In the genomic region with DNA sequence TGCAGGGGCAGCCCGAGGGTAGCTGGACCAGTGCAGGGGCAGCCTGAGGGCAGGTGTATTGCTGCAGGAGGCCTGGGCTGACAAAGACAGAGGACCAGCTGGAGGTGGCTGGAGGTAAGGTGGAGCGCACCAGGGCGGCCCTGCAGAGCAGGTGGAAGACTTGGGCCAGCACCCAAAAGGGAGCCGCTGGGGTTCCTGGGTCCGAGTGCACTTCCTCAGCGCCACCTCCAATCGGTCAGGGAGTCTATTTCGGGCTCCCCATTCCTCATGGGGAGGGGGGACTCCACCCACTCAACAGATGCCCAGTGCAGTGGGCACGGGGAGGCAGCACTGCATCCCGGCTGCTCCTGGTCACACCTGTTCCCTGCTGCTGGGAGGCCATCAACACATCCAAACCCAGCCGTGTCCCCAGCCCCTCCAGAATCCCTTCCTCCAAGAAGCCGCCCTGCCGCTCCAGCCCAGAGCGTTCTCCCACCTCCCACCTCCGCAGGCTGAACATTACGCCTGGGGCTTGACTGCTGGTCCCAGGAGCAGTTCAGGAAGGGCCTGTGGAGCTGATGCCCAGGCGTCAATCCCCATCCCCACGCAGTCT, we compare ENCODE assay signal across 9 cellular contexts. TPM values are rescaled to one million over a fixed set of nuclear protein-coding genes. Genes with fewer than 3 reads are reported as not detected.
A peak's percentile ranks its signal among the peaks of the same experiment; 100 is the strongest.
DNase-seq lines count a peak whose midpoint lies in the region; ATAC-seq and TF ChIP-seq lines count a peak whose summit lies in the region.
"Had no signal": no experiment of that assay in that cellular context is flagged by ENCODE, and none has a peak within 500 bp of the region (broad histone marks: within the 10 kb centered on the region; RNA-seq: fewer than 3 reads in every experiment).

No MANE protein-coding gene starts in this region.

- H3K18ac ChIP-seq in IMR-90 (ENCODE audit: low read depth, low read length), result no peak overlapping the region

- no peak overlapping the region for H2BK120ac ChIP-seq in IMR-90 (ENCODE audit: low read depth, low read length)

- H2AFZ ChIP-seq in ACC112 (ENCODE audit: low read length, unreplicated experiment), result no peak overlapping the region
- H2AFZ ChIP-seq in IMR-90 (replicated peaks; ENCODE audit: low read length, poor library complexity), result no peak overlapping the region

- H2AK5ac ChIP-seq in IMR-90 (ENCODE audit: low read depth, low read length), result no peak overlapping the region

- H3K14ac ChIP-seq in IMR-90 (replicated peaks; ENCODE audit: low read depth, low read length), result no peak overlapping the region

- peak overlapping the region; percentile 99 for H3K4me2 ChIP-seq in IMR-90 (ENCODE audit: low read depth, low read length)

- H3K56ac ChIP-seq in IMR-90 (ENCODE audit: extremely low read depth, insufficient read depth, low read length), result no peak overlapping the region

- H3K27me3 ChIP-seq in ACC112 (ENCODE audit: insufficient read depth, low read length), result peaks cover 6% of the 10 kb centered on the region
- H3K27me3 ChIP-seq in IMR-90 (ENCODE audit: control insufficient read depth, insufficient read depth, low read length), result peaks cover 5% of the 10 kb centered on the region; the same call in 1 of the 2 replicates
- H3K27me3 ChIP-seq in muscle layer of duodenum (ENCODE audit: low read depth, low read length), result no peaks in the 10 kb centered on the region

- no TSS peak for BruUV-seq in IMR-90 (replicated peaks; lab: Mats Ljungman, UMichigan)

- H4K5ac ChIP-seq in IMR-90 (ENCODE audit: low read depth, low read length), result no peak overlapping the region

- peaks cover 18 to 45% of the 10 kb centered on the region in 2 experiments; a peak in 3 of 4 replicates for H3K79me1 ChIP-seq in IMR-90 (ENCODE audit: low read depth in 1 of 2, low read length in 2 of 2)

- no peak overlapping the region for H3K9ac ChIP-seq in IMR-90 (ENCODE audit: low read depth, low read length)

- no peaks in the 10 kb centered on the region for H3K9me1 ChIP-seq in IMR-90 (ENCODE audit: insufficient read depth, low read length)

- H3K23ac ChIP-seq in IMR-90 (ENCODE audit: low read depth, low read length), result no peak overlapping the region

- no peak overlapping the region for H4K91ac ChIP-seq in IMR-90 (ENCODE audit: insufficient read depth, low read depth, low read length)

- no peak overlapping the region for H2BK20ac ChIP-seq in IMR-90 (ENCODE audit: low read depth, low read length)

- in situ Hi-C loops in IMR-90 (cut with MboI; ENCODE audit: low sequenced_read_pairs), result no loop called here

- 75% methylated on average over 8 of the region's 18 CpGs; no CpG with 5 or more reads in 1 of the 2 experiments for WGBS in IMR-90 (ENCODE audit: extremely low coverage in 2 of 2, insufficient read length in 1 of 2), 2 experiments

- H3K4ac ChIP-seq in IMR-90 (ENCODE audit: low read depth, low read length), result no peak overlapping the region

- H4K8ac ChIP-seq in IMR-90 (ENCODE audit: low read depth in 2 of 2, low read length in 2 of 2), result no peak overlapping the region

- peaks cover 16% of the 10 kb centered on the region for H3K4me1 ChIP-seq in ACC112 (ENCODE audit: control insufficient read depth, insufficient read depth, low read length, unreplicated experiment)
- H3K4me1 ChIP-seq in IMR-90 (ENCODE audit: control insufficient read depth, insufficient read depth, low read length), result peaks cover 10% of the 10 kb centered on the region
- peaks cover 14 to 27% of the 10 kb centered on the region in 2 donors for H3K4me1 ChIP-seq in muscle layer of duodenum (ENCODE audit: control insufficient read depth in 1 of 2, insufficient read depth in 2 of 2, low read length in 2 of 2)

- peak overlapping the region; percentile 10 for H2AK9ac ChIP-seq in IMR-90 (replicated peaks; ENCODE audit: low read depth, low read length, poor library complexity)

- H3K4me3 ChIP-seq in ACC112 (ENCODE audit: low read depth, low read length) (peak overlapping the region; percentile 99), IMR-90 (ENCODE audit: insufficient read depth, low read depth, low read length) (0 out of 2 replicates have a peak overlapping the region, but pooled peaks have one; percentile 97), muscle layer of duodenum (ENCODE audit: low read depth in 1 of 2, low read length in 2 of 2) (peak overlapping the region; percentile 88 to 95)

- H4K20me1 ChIP-seq in IMR-90 (ENCODE audit: insufficient read depth, low read length), result peaks cover 43% of the 10 kb centered on the region

- no peak for TF ChIP-seq POLR2A in IMR-90 (IDR thresholded peaks at IDR 0.05; ENCODE audit: low read depth, low read length)

- ATAC-seq in IMR-90 (ENCODE audit: low read depth), result no peak

- CTCF ChIA-PET in IMR-90 (lab: Yijun Ruan, JAX), result no interaction called here

- no peak for TF ChIP-seq CTCF in IMR-90 (conservative IDR thresholded peaks at IDR 0.05; ENCODE audit: low read depth, low read length)

- H3K9me3 ChIP-seq in IMR-90 (ENCODE audit: control insufficient read depth, insufficient read depth, low read length), result no peaks in the 10 kb centered on the region
- no peaks in the 10 kb centered on the region for H3K9me3 ChIP-seq in muscle layer of duodenum (ENCODE audit: control insufficient read depth in 1 of 2, low read length in 2 of 2)

- DNase-seq in IMR-90 (no peak), cerebellum (ENCODE audit: low spot score) (peak; percentile 45), T1000 (lab: John Stamatoyannopoulos, UW) (no peak), HK-2 (ENCODE audit: unreplicated experiment) (no peak)
- no peak for DNase-seq in stimulated activated CD4-positive, alpha-beta T cell treated with anti-CD3 and anti-CD28 coated beads, Interleukin-2, amount 100 ng/mL, for 48 hours
- DNase-seq in activated CD8-positive, alpha-beta memory T cell treated with anti-CD3 and anti-CD28 coated beads, Interleukin-2, amount 50 U/mL, for 4 hours, result no peak
- DNase-seq: effector CD4-positive, alpha-beta T cell had no signal

- intact Hi-C loops in IMR-90 (cut with micrococcal nuclease), result no loop called here

- POLR2A ChIA-PET in IMR-90 (lab: Charles Lee; ENCODE audit: unreplicated experiment), result no interaction called here

- no peak overlapping the region for H2BK5ac ChIP-seq in IMR-90 (ENCODE audit: low read depth, low read length, poor library complexity, severe bottlenecking)

- H2BK15ac ChIP-seq in IMR-90 (ENCODE audit: low read depth, low read length), result no peak overlapping the region

- peaks cover 19% of the 10 kb centered on the region for H3K79me2 ChIP-seq in ACC112 (ENCODE audit: control insufficient read depth, insufficient read depth, low read length, unreplicated experiment)

- no peak for TF ChIP-seq RAD21 in IMR-90 (IDR thresholded peaks at IDR 0.05; ENCODE audit: low read length)

- dilution Hi-C loops in IMR-90 (cut with HindIII; ENCODE audit: low sequenced_read_pairs, unreplicated experiment), result no loop called here

- H3K36me3 ChIP-seq in ACC112 (ENCODE audit: insufficient read depth, low read length), result no peaks in the 10 kb centered on the region
- peaks cover 9% of the 10 kb centered on the region; the same call in 1 of the 2 replicates for H3K36me3 ChIP-seq in IMR-90 (ENCODE audit: control insufficient read depth, insufficient read depth, low read length)
- H3K36me3 ChIP-seq in muscle layer of duodenum (ENCODE audit: control insufficient read depth in 1 of 2, insufficient read depth in 2 of 2, low read length in 2 of 2), result no peaks in the 10 kb centered on the region

- no peak overlapping the region for H3K27ac ChIP-seq in ACC112 (ENCODE audit: low read depth, low read length)
- no peak overlapping the region for H3K27ac ChIP-seq in IMR-90 (ENCODE audit: insufficient read depth, low read length)
- no peak overlapping the region for H3K27ac ChIP-seq in muscle layer of duodenum (ENCODE audit: low read length)

TF ChIP-seq in IMR-90, 13 proteins besides CTCF, POLR2A, EP300 and RAD21:
- no peak for TF ChIP-seq MXI1 (IDR thresholded peaks at IDR 0.05; ENCODE audit: borderline replicate concordance, low read depth, low read length)
- TF ChIP-seq, protein P1, sequence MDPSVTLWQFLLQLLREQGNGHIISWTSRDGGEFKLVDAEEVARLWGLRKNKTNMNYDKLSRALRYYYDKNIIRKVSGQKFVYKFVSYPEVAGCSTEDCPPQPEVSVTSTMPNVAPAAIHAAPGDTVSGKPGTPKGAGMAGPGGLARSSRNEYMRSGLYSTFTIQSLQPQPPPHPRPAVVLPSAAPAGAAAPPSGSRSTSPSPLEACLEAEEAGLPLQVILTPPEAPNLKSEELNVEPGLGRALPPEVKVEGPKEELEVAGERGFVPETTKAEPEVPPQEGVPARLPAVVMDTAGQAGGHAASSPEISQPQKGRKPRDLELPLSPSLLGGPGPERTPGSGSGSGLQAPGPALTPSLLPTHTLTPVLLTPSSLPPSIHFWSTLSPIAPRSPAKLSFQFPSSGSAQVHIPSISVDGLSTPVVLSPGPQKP (IDR thresholded peaks at IDR 0.05; ENCODE audit: borderline replicate concordance, low read depth, low read length), result no peak
- TF ChIP-seq, protein P2, sequence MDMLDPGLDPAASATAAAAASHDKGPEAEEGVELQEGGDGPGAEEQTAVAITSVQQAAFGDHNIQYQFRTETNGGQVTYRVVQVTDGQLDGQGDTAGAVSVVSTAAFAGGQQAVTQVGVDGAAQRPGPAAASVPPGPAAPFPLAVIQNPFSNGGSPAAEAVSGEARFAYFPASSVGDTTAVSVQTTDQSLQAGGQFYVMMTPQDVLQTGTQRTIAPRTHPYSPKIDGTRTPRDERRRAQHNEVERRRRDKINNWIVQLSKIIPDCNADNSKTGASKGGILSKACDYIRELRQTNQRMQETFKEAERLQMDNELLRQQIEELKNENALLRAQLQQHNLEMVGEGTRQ (IDR thresholded peaks at IDR 0.05; ENCODE audit: low read depth, low read length), result no peak
- no peak for TF ChIP-seq MAZ (IDR thresholded peaks at IDR 0.05; ENCODE audit: borderline replicate concordance, low read depth, low read length)
- TF ChIP-seq RCOR1 (IDR thresholded peaks at IDR 0.05; ENCODE audit: insufficient replicate concordance, low read length), result no peak
- no peak for TF ChIP-seq FOS (IDR thresholded peaks at IDR 0.05; ENCODE audit: low read depth, low read length)
- no peak for TF ChIP-seq NFE2L2 (IDR thresholded peaks at IDR 0.05; ENCODE audit: low read depth, low read length)
- TF ChIP-seq MAFK (IDR thresholded peaks at IDR 0.05; ENCODE audit: low read depth, low read length), result no peak
- TF ChIP-seq RFX5 (IDR thresholded peaks at IDR 0.05; ENCODE audit: low read depth, low read length), result no peak
- no peak for TF ChIP-seq BHLHE40 (IDR thresholded peaks at IDR 0.05; ENCODE audit: low read depth, low read length)
- no peak for TF ChIP-seq SMC3 (IDR thresholded peaks at IDR 0.05; ENCODE audit: low read depth, low read length)
- no peak for TF ChIP-seq CEBPB (IDR thresholded peaks at IDR 0.05; ENCODE audit: low read depth, low read length)
- TF ChIP-seq CHD1 (IDR thresholded peaks at IDR 0.05; ENCODE audit: low read depth, low read length), result no peak

RNA-seq across cellular contexts. Expression of a gene that starts 1.5 kb away (rescaled TPM):
- 114 and 135 TPM in 2 replicates for total RNA-seq in IMR-90 (2012; rRNA removed)
- polyA plus RNA-seq in IMR-90 (2012; rRNA removed), result 171 and 175 TPM in 2 replicates
- 130 and 173 TPM in 2 replicates for polyA plus RNA-seq in IMR-90 (2012; cell fraction: cytosol; rRNA removed)
- polyA plus RNA-seq in IMR-90 (2012; cell fraction: nucleus; rRNA removed; ENCODE audit: low replicate concordance), result 96.2 and 113 TPM in 2 replicates
- total RNA-seq in cerebellum, result 23.5 TPM
